ENCODE assay signal across 1 cellular context in the genomic region with DNA sequence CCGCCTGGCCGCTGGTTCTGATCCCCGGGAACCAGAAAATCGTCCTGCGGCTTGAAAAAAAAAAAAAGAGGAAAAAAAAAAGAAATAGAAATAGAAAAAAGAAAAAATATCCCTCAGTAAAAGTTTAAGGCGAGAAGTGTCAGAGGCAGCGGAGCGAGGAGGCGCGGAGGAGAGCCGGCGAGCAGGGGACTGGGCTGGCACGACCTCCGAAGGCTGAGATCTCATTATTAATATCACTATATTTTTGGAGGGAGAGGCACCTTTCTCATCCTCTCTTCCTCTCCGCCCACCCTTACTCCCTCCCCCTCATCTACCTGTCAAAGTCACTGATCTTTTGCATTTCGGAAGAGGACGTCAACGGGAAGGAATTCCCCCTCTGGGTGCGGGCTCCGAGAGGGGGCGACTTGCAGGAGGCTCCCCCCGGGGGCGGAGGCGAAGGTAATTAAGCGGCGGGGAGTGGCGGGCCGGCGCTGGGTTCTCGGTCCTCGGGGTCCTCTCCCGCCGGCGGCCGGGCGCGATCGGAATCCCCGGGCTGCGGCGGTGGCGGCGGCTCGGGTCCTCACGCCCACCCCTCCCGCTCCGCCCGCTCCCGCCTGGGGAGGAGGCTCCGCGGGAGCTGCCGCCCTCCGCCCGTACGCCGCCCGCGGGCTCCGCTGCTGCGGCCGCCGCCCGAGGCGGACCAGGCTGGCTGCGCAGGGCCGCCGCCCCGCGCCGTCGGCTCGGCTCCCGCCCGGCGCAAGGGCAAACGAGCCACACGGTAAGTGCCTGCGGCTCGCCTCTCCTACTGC.
TF ChIP-seq lines count a peak whose summit lies in the region.

Gene NTNG1, plus strand, starts transcription at position 337 of the 788 bp plus-strand sequence.

TF ChIP-seq in GM12878, 131 proteins besides CTCF, POLR2A, EP300 and RAD21 (continued from another document):
- TF ChIP-seq PAX5 (IDR thresholded peaks at IDR 0.05; ENCODE audit: borderline replicate concordance, low read depth, low read length) (peak; percentile 38; the same call in 1 of the 2 replicates), MTA2 (IDR thresholded peaks at IDR 0.05; ENCODE audit: low read depth) (no peak), EZH2 (IDR thresholded peaks at IDR 0.05; ENCODE audit: borderline replicate concordance, control insufficient read depth, low read depth, low read length) (0 out of 2 replicates have a peak, but pooled peaks have one; percentile 90), ETV6 (conservative IDR thresholded peaks at IDR 0.05 in 1 of 2, IDR thresholded peaks at IDR 0.05 in 1 of 2; ENCODE audit: borderline replicate concordance in 1 of 2, low read depth in 1 of 2) (no peak), BMI1 (IDR thresholded peaks at IDR 0.05; ENCODE audit: borderline replicate concordance) (no peak), TBL1XR1 (IDR thresholded peaks at IDR 0.05; ENCODE audit: low read depth, low read length) (no peak), TCF12 (IDR thresholded peaks at IDR 0.05; ENCODE audit: low read depth, low read length) (no peak), IKZF1 (conservative IDR thresholded peaks at IDR 0.05) (peak; percentile 55), FOS (IDR thresholded peaks at IDR 0.05; ENCODE audit: borderline replicate concordance, extremely low read depth, insufficient read length) (no peak), CBX5 (IDR thresholded peaks at IDR 0.05; ENCODE audit: low read depth) (no peak), KLF5 (IDR thresholded peaks at IDR 0.05; ENCODE audit: partially characterized antibody) (no peak), EGR1 (IDR thresholded peaks at IDR 0.05; ENCODE audit: borderline replicate concordance in 1 of 2, low read depth in 2 of 2, low read length in 2 of 2) (peak in 1 of 2 experiments; percentile 73; a peak in 2 of 3 replicates), EED (IDR thresholded peaks at IDR 0.05; ENCODE audit: low read depth) (peak; percentile 25; the same call in 1 of the 2 replicates), ZBED1 (IDR thresholded peaks at IDR 0.05; ENCODE audit: borderline replicate concordance) (no peak), ZNF592 (IDR thresholded peaks at IDR 0.05) (no peak), CREB1 (IDR thresholded peaks at IDR 0.05; ENCODE audit: low read depth) (peak; percentile 50; the same call in 1 of the 2 replicates), ZNF384 (IDR thresholded peaks at IDR 0.05; ENCODE audit: borderline replicate concordance, low read depth, low read length) (no peak), SPI1 (IDR thresholded peaks at IDR 0.05; ENCODE audit: borderline replicate concordance, insufficient read depth, low read depth, low read length) (no peak), NFYA (IDR thresholded peaks at IDR 0.05; ENCODE audit: borderline replicate concordance, low read depth, low read length) (no peak), SUPT20H (IDR thresholded peaks at IDR 0.05; ENCODE audit: borderline replicate concordance, control insufficient read depth, low read depth, low read length) (no peak), NR2F1 (conservative IDR thresholded peaks at IDR 0.05) (no peak), NBN (IDR thresholded peaks at IDR 0.05) (0 out of 2 replicates have a peak, but pooled peaks have one; percentile 24), MTA3 (IDR thresholded peaks at IDR 0.05; ENCODE audit: borderline replicate concordance, low read length) (no peak), CHD4 (IDR thresholded peaks at IDR 0.05) (no peak), MXI1 (IDR thresholded peaks at IDR 0.05; ENCODE audit: low read depth, low read length) (no peak), CBFB (IDR thresholded peaks at IDR 0.05; ENCODE audit: low read depth) (no peak), NFIC (IDR thresholded peaks at IDR 0.05; ENCODE audit: low read depth, low read length) (no peak), LARP7 (IDR thresholded peaks at IDR 0.05) (no peak), STAT1 (conservative IDR thresholded peaks at IDR 0.05) (no peak), BCL3 (IDR thresholded peaks at IDR 0.05; ENCODE audit: borderline replicate concordance, insufficient read depth, low read depth, low read length, poor library complexity, severe bottlenecking) (no peak)
